In genomic region chr1:190303501-190303900, GRCh38 we compare ENCODE assay signal across 28 cellular contexts.
"Had no signal": no experiment of that assay in that cellular context is flagged by ENCODE, and none has a peak within 500 bp of the region (broad histone marks: within the 10 kb centered on the region; RNA-seq: fewer than 3 reads in every experiment).

No MANE protein-coding gene starts in this region.

- H3K27ac ChIP-seq: ascending aorta, cardiac muscle cell, Peyer's patch, RWPE1 had no signal

- H3K36me3 Mint-ChIP-seq: activated naive CD4-positive, alpha-beta T cell treated with anti-CD3 and anti-CD28 coated beads, Interleukin-2, amount 50 U/mL, for 24 hours; activated naive CD8-positive, alpha-beta T cell treated with anti-CD3 and anti-CD28 coated beads, Interleukin-2, amount 10 ng/mL, durations not matched to agents 7 days and 5 days had no signal

- H3K36me3 ChIP-seq: ascending aorta, cardiac muscle cell, MG63, Peyer's patch had no signal

- ATAC-seq: activated CD8-positive, alpha-beta T cell treated with anti-CD3 and anti-CD28 coated beads, Interleukin-2, amount 10 ng/mL, durations not matched to agents 7 days and 5 days; PC-3; Right ventricle myocardium inferior had no signal

- H3K4me1 Mint-ChIP-seq: activated CD4-positive, alpha-beta T cell treated with anti-CD3 and anti-CD28 coated beads, Interleukin-2, amount 10 ng/mL, durations not matched to agents 24 days and 14 days; activated naive CD4-positive, alpha-beta T cell treated with anti-CD3 and anti-CD28 coated beads, Interleukin-2, amount 50 U/mL, for 24 hours; activated naive CD8-positive, alpha-beta T cell treated with anti-CD3 and anti-CD28 coated beads, Interleukin-2, amount 10 ng/mL, durations not matched to agents 7 days and 5 days; central memory CD8-positive, alpha-beta T cell had no signal

- H3K27ac Mint-ChIP-seq: activated CD4-positive, alpha-beta T cell treated with anti-CD3 and anti-CD28 coated beads, Interleukin-2, amount 10 ng/mL, durations not matched to agents 24 days and 14 days; activated CD8-positive, alpha-beta T cell treated with anti-CD3 and anti-CD28 coated beads, Interleukin-2, amount 10 ng/mL, durations not matched to agents 7 days and 5 days; activated naive CD4-positive, alpha-beta T cell treated with anti-CD3 and anti-CD28 coated beads, Interleukin-2, amount 50 U/mL, for 24 hours; activated naive CD8-positive, alpha-beta T cell treated with anti-CD3 and anti-CD28 coated beads, Interleukin-2, amount 10 ng/mL, durations not matched to agents 7 days and 5 days; activated T-cell treated with anti-CD3 and anti-CD28 coated beads, Interleukin-2, amount 50 U/mL, for 24 hours; activated T-helper 2 cell treated with anti-CD3 and anti-CD28 coated beads, Interferon-gamma antibody, Interleukin-2, Interleukin-4, amounts not matched to agents 10 μg/mL and 5 μg/mL and 100 μg/mL, durations not matched to agents 14 hours and 24 hours and 36 hours had no signal

- H3K4me3 Mint-ChIP-seq: activated CD4-positive, alpha-beta T cell treated with anti-CD3 and anti-CD28 coated beads, Interleukin-2, amount 10 ng/mL, durations not matched to agents 24 days and 14 days; activated CD8-positive, alpha-beta T cell treated with anti-CD3 and anti-CD28 coated beads, Interleukin-2, amount 10 ng/mL, durations not matched to agents 7 days and 5 days; activated naive CD4-positive, alpha-beta T cell treated with anti-CD3 and anti-CD28 coated beads, Interleukin-2, amount 50 U/mL, for 24 hours; activated naive CD8-positive, alpha-beta T cell treated with anti-CD3 and anti-CD28 coated beads, Interleukin-2, amount 10 ng/mL, durations not matched to agents 7 days and 5 days; activated T-cell treated with anti-CD3 and anti-CD28 coated beads, Interleukin-2, amount 50 U/mL, for 24 hours; central memory CD8-positive, alpha-beta T cell had no signal

- H3K27me3 ChIP-seq: ascending aorta, cardiac muscle cell, MG63, Peyer's patch had no signal

- H3K4me1 ChIP-seq: ascending aorta, Peyer's patch had no signal

- H3K9me3 ChIP-seq: ascending aorta, MG63, Peyer's patch had no signal

- H3K27me3 Mint-ChIP-seq: activated CD4-positive, alpha-beta T cell treated with anti-CD3 and anti-CD28 coated beads, Interleukin-2, amount 10 ng/mL, durations not matched to agents 24 days and 14 days; activated naive CD4-positive, alpha-beta T cell treated with anti-CD3 and anti-CD28 coated beads, Interleukin-2, amount 50 U/mL, for 24 hours; activated naive CD8-positive, alpha-beta T cell treated with anti-CD3 and anti-CD28 coated beads, Interleukin-2, amount 10 ng/mL, durations not matched to agents 7 days and 5 days; activated T-cell treated with anti-CD3 and anti-CD28 coated beads, Interleukin-2, amount 50 U/mL, for 24 hours; central memory CD8-positive, alpha-beta T cell had no signal

- DNase-seq: activated CD4-positive, alpha-beta T cell treated with anti-CD3 and anti-CD28 coated beads, Interleukin-2, amount 10 ng/mL, durations not matched to agents 24 days and 14 days; activated CD4-positive, alpha-beta T cell treated with anti-CD3 and anti-CD28 coated beads, Interleukin-2, amount 50 U/mL, for 48 hours; activated CD8-positive, alpha-beta T cell treated with anti-CD3 and anti-CD28 coated beads, Interleukin-2, amount 10 ng/mL, durations not matched to agents 7 days and 5 days; activated gamma-delta T cell; activated naive CD4-positive, alpha-beta T cell treated with Interleukin-2 at 50 U/mL for 16 hours; activated naive CD8-positive, alpha-beta T cell treated with anti-CD3 and anti-CD28 coated beads, Interleukin-2, amount 10 ng/mL, durations not matched to agents 7 days and 5 days; activated T-cell treated with anti-CD3 and anti-CD28 coated beads, Interleukin-2, amount 50 U/mL, for 24 hours; amygdala; Kasumi-1; KG1; MG63; NCI-H1048; NCI-H1417; NCI-H146; NCI-H1930; NCI-H2081 treated with DMSO at 0.1 percent for 48 hours; NCI-H748 treated with DMSO at 0.1 percent for 48 hours; NK-92 treated with Interleukin-12 subunit alpha and Interleukin-12 subunit beta, amount 100 ng/mL, for 24 hours; PC-3; Peyer's patch; SIG-M5 had no signal

- H3K4me3 ChIP-seq: ascending aorta, cardiac muscle cell, MG63, Peyer's patch had no signal
